In the genomic region with DNA sequence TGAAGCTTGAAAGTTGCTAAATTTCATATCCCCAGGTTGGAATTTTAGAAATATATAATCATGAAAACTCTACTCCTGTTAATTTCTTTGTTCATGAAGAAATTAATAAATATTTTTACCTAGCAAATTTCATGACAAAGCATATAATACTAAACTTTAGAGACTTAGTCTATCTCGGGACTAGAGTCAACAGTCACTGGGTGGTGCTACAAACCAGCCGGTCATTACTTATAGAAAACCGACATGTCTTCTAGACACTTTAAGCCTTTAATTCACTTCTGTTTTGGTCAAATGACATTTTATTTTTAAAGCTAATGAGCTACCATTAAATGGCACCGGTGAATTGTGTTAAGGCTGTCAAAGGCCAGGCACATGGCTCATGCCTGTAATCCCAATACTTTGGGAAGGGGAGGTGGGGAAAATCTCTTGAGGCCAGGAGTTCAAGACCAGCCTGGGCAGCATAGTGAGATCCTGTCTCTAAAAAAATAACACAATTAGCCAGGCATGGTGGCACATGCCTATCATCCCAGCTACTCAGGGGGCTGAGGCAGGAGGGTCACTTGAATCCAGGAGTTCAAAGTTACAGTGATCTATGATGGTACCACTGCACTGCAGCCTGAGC, we compare ENCODE assay signal across 4 cellular contexts.
TF ChIP-seq lines count a peak whose summit lies in the region.

No MANE protein-coding gene starts in this region.

TF ChIP-seq in SK-N-SH, 30 proteins besides CTCF, POLR2A, EP300 and RAD21:
- no peak for TF ChIP-seq RFX5 (IDR thresholded peaks at IDR 0.05; ENCODE audit: low read length)
- TF ChIP-seq, protein P1, sequence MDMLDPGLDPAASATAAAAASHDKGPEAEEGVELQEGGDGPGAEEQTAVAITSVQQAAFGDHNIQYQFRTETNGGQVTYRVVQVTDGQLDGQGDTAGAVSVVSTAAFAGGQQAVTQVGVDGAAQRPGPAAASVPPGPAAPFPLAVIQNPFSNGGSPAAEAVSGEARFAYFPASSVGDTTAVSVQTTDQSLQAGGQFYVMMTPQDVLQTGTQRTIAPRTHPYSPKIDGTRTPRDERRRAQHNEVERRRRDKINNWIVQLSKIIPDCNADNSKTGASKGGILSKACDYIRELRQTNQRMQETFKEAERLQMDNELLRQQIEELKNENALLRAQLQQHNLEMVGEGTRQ (IDR thresholded peaks at IDR 0.05; ENCODE audit: borderline replicate concordance, low read depth, low read length), result no peak
- TF ChIP-seq EZH2phosphoT487 (IDR thresholded peaks at IDR 0.05; ENCODE audit: borderline replicate concordance, low read depth), result no peak
- no peak for TF ChIP-seq TCF12 (IDR thresholded peaks at IDR 0.05)
- no peak for TF ChIP-seq RCOR1 (IDR thresholded peaks at IDR 0.05; ENCODE audit: low read length)
- TF ChIP-seq SMC3 (IDR thresholded peaks at IDR 0.05; ENCODE audit: low read depth, low read length), result no peak
- no peak for TF ChIP-seq PBX3 (IDR thresholded peaks at IDR 0.05)
- TF ChIP-seq ELF1 (IDR thresholded peaks at IDR 0.05), result no peak
- no peak for TF ChIP-seq MXI1 (IDR thresholded peaks at IDR 0.05; ENCODE audit: low read depth, low read length)
- TF ChIP-seq, protein P2, sequence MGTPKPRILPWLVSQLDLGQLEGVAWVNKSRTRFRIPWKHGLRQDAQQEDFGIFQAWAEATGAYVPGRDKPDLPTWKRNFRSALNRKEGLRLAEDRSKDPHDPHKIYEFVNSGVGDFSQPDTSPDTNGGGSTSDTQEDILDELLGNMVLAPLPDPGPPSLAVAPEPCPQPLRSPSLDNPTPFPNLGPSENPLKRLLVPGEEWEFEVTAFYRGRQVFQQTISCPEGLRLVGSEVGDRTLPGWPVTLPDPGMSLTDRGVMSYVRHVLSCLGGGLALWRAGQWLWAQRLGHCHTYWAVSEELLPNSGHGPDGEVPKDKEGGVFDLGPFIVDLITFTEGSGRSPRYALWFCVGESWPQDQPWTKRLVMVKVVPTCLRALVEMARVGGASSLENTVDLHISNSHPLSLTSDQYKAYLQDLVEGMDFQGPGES (IDR thresholded peaks at IDR 0.05; ENCODE audit: low read depth, low read length), result no peak
- TF ChIP-seq RXRA (IDR thresholded peaks at IDR 0.05; ENCODE audit: borderline replicate concordance, low read depth), result no peak
- no peak for TF ChIP-seq POLR2AphosphoS5 (IDR thresholded peaks at IDR 0.05; ENCODE audit: low read depth, low read length)
- no peak for TF ChIP-seq MAX (IDR thresholded peaks at IDR 0.05; ENCODE audit: low read depth)

TF ChIP-seq in SK-N-SH treated with all-trans-retinoic acid at 6 μM for 48 hours, 23 proteins besides CTCF, POLR2A, EP300 and RAD21:
- TF ChIP-seq ZNF70 (CRISPR knock-in tag; IDR thresholded peaks at IDR 0.05) (no peak), ZNF565 (CRISPR knock-in tag; conservative IDR thresholded peaks at IDR 0.05; ENCODE audit: low read depth) (no peak), BACH2 (CRISPR knock-in tag; IDR thresholded peaks at IDR 0.05; ENCODE audit: borderline replicate concordance) (no peak), SNAI2 (CRISPR knock-in tag; IDR thresholded peaks at IDR 0.05) (no peak)

TF ChIP-seq in H1, 55 proteins besides CTCF, POLR2A, EP300 and RAD21 (continues in another document):
- TF ChIP-seq KDM4A (IDR thresholded peaks at IDR 0.05; ENCODE audit: low read depth, low read length, severe bottlenecking), result no peak
- no peak for TF ChIP-seq JUND (IDR thresholded peaks at IDR 0.05; ENCODE audit: low read length)
- TF ChIP-seq GABPA (IDR thresholded peaks at IDR 0.05; ENCODE audit: borderline replicate concordance, insufficient read depth, low read length), result no peak
- TF ChIP-seq CBX5 (IDR thresholded peaks at IDR 0.05; ENCODE audit: low read depth, low read length), result no peak
- no peak for TF ChIP-seq EZH2 (IDR thresholded peaks at IDR 0.05; ENCODE audit: low read depth, low read length, severe bottlenecking)
- no peak for TF ChIP-seq RFX5 (IDR thresholded peaks at IDR 0.05; ENCODE audit: borderline replicate concordance, low read depth, low read length)
- TF ChIP-seq CBX8 (IDR thresholded peaks at IDR 0.05; ENCODE audit: borderline replicate concordance, low read depth, low read length), result no peak
- TF ChIP-seq POU5F1 (IDR thresholded peaks at IDR 0.05; ENCODE audit: low read depth, low read length), result no peak
- no peak for TF ChIP-seq TCF12 (IDR thresholded peaks at IDR 0.05; ENCODE audit: low read depth, low read length)
- TF ChIP-seq CHD1 (IDR thresholded peaks at IDR 0.05; ENCODE audit: low read depth, low read length), result no peak

TF ChIP-seq in GM12891, 5 proteins besides CTCF, POLR2A, EP300 and RAD21 (continued from another document):
- TF ChIP-seq PAX5 (IDR thresholded peaks at IDR 0.05; ENCODE audit: insufficient read depth, low read length, severe bottlenecking) (no peak), POLR2AphosphoS5 (IDR thresholded peaks at IDR 0.05; ENCODE audit: low read depth, low read length) (no peak), SPI1 (IDR thresholded peaks at IDR 0.05; ENCODE audit: low read depth, low read length) (no peak), TAF1 (IDR thresholded peaks at IDR 0.05; ENCODE audit: low read depth, low read length) (no peak)
